In genomic region chr14:65132855-65133254, GRCh38 we compare ENCODE assay signal across 18 cellular contexts. TPM values are rescaled to one million over a fixed set of nuclear protein-coding genes. Genes with fewer than 3 reads are reported as not detected.
A peak's percentile ranks its signal among the peaks of the same experiment; 100 is the strongest.
DNase-seq lines count a peak whose midpoint lies in the region; ATAC-seq, FAIRE-seq and TF ChIP-seq lines count a peak whose summit lies in the region.
"Had no signal": no experiment of that assay in that cellular context is flagged by ENCODE, and none has a peak within 500 bp of the region (broad histone marks: within the 10 kb centered on the region; RNA-seq: fewer than 3 reads in every experiment).

No MANE protein-coding gene starts in this region.

- H3K27ac ChIP-seq in K562 (ENCODE audit: extremely low read depth, low read depth, low read length): no peak overlapping the region
- peak overlapping the region in 1 of 4 donors; percentile 15 for H3K27ac ChIP-seq in transverse colon
- no peak overlapping the region for H3K27ac ChIP-seq in smooth muscle cell (ENCODE audit: low read depth)
- H3K27ac ChIP-seq: BLaER1 had no signal

- H3K79me2 ChIP-seq in K562 (ENCODE audit: control insufficient read depth, insufficient read depth, low read length): no peaks in the 10 kb centered on the region
- H3K79me2 ChIP-seq in smooth muscle cell (ENCODE audit: low read depth): no peaks in the 10 kb centered on the region

- no peaks in the 10 kb centered on the region for H3K9me3 Mint-ChIP-seq in Caco-2 (ENCODE audit: unreplicated experiment)
- no peaks in the 10 kb centered on the region for H3K9me3 Mint-ChIP-seq in progenitor cell of endocrine pancreas (ENCODE audit: low read depth)
- H3K9me3 Mint-ChIP-seq: CD14-positive monocyte; CD4-positive, alpha-beta memory T cell; HFFc6 had no signal

- BruUV-seq in Caco-2 (replicated peaks; lab: Mats Ljungman, UMichigan) (no TSS peak), K562 (replicated peaks; lab: Mats Ljungman, UMichigan) (no TSS peak)

- FAIRE-seq in K562 (lab: Jason Lieb, UNC): no peak

- peaks cover 3% of the 10 kb centered on the region for H3F3A ChIP-seq in smooth muscle cell (ENCODE audit: low read depth)

- H4K20me1 ChIP-seq in K562 (replicated peaks; ENCODE audit: control insufficient read depth, insufficient read depth, low read length): no peaks in the 10 kb centered on the region
- no peaks in the 10 kb centered on the region for H4K20me1 ChIP-seq in smooth muscle cell (ENCODE audit: low read depth)
- H4K20me1 ChIP-seq: BLaER1 had no signal

- POLR2A ChIA-PET in Caco-2 (lab: Charles Lee) (interaction anchor here (0.6 kb wide), 1 partner anchor 20 kb away, joined by 4 read pairs; no protein-coding TSS in a partner anchor), K562 (lab: Yijun Ruan, JAX) (interaction anchor here (0.6 to 0.7 kb wide), 2 partner anchors 16 to 88 kb away, joined by 3 read pairs; no protein-coding TSS in a partner anchor)

- TF ChIP-seq EP300 in K562 (IDR thresholded peaks at IDR 0.05; ENCODE audit: low read length) (no peak), transverse colon (IDR thresholded peaks at IDR 0.05; ENCODE audit: low read depth) (no peak)

- H3K36me3 Mint-ChIP-seq in Caco-2 (ENCODE audit: insufficient read depth, unreplicated experiment) (no peaks in the 10 kb centered on the region), progenitor cell of endocrine pancreas (ENCODE audit: insufficient read depth) (no peaks in the 10 kb centered on the region)
- H3K36me3 Mint-ChIP-seq: CD14-positive monocyte; CD4-positive, alpha-beta memory T cell had no signal

- H3K9me1 ChIP-seq in K562 (ENCODE audit: control insufficient read depth, insufficient read depth, low read length): no peaks in the 10 kb centered on the region

- H3K27me3 ChIP-seq in Caco-2 (replicated peaks; ENCODE audit: control insufficient read depth, insufficient read depth, low read length) (no peaks in the 10 kb centered on the region), K562 (ENCODE audit: control insufficient read depth in 2 of 2, insufficient read depth in 2 of 2, low read length in 2 of 2) (no peaks in the 10 kb centered on the region), transverse colon (no peaks in the 10 kb centered on the region), smooth muscle cell (ENCODE audit: low read depth) (no peaks in the 10 kb centered on the region)
- H3K27me3 ChIP-seq: BLaER1 had no signal

- H3K27ac Mint-ChIP-seq in Caco-2 (ENCODE audit: unreplicated experiment) (no peak overlapping the region), progenitor cell of endocrine pancreas (no peak overlapping the region)
- H3K27ac Mint-ChIP-seq: CD14-positive monocyte; CD4-positive, alpha-beta memory T cell; HFFc6 had no signal

- no peak for TF ChIP-seq CTCF in Caco-2 (IDR thresholded peaks at IDR 0.05; ENCODE audit: insufficient read depth in 1 of 2, low read depth in 1 of 2, low read length in 1 of 2, severe bottlenecking in 1 of 2, unreplicated experiment in 1 of 2)
- TF ChIP-seq CTCF in K562 (IDR thresholded peaks at IDR 0.05 in 2 of 3, conservative IDR thresholded peaks at IDR 0.05 in 1 of 3; ENCODE audit: insufficient read depth in 2 of 3, low read depth in 1 of 3, low read length in 3 of 3): no peak
- TF ChIP-seq CTCF in transverse colon (IDR thresholded peaks at IDR 0.05): no peak
- no peak for TF ChIP-seq CTCF in progenitor cell of endocrine pancreas (IDR thresholded peaks at IDR 0.05; ENCODE audit: unreplicated experiment)
- no peak for TF ChIP-seq CTCF in smooth muscle cell (IDR thresholded peaks at IDR 0.05; ENCODE audit: borderline replicate concordance, insufficient read depth, poor library complexity, severe bottlenecking)

- ATAC-seq in K562: peak; percentile 66
- peak; percentile 54 for ATAC-seq in left colon
- ATAC-seq: HCT116 had no signal

- no peak for TF ChIP-seq RAD21 in K562 (CRISPR knock-in tag; conservative IDR thresholded peaks at IDR 0.05 in 1 of 2, IDR thresholded peaks at IDR 0.05 in 1 of 2)

- no peaks in the 10 kb centered on the region for H3K9me3 ChIP-seq in Caco-2
- no peaks in the 10 kb centered on the region for H3K9me3 ChIP-seq in K562 (replicated peaks; ENCODE audit: control insufficient read depth, insufficient read depth, low read depth, low read length)
- no peaks in the 10 kb centered on the region for H3K9me3 ChIP-seq in transverse colon
- H3K9me3 ChIP-seq in smooth muscle cell (replicated peaks; ENCODE audit: low read depth): no peaks in the 10 kb centered on the region
- H3K9me3 ChIP-seq: BLaER1 had no signal

- WGBS in K562 (ENCODE audit: insufficient coverage, low coverage, missing lambda C conversion rate): 9% methylated on average over 8 of the region's 8 CpGs
- 73% methylated on average over 8 of the region's 8 CpGs; no CpG with 5 or more reads in 1 of the 2 donors for WGBS in transverse colon (ENCODE audit: low coverage in 1 of 2), 2 donors
- WGBS in smooth muscle cell (ENCODE audit: low lambda C conversion rate): 94% methylated on average over 8 of the region's 8 CpGs

- H3K9ac ChIP-seq in K562 (ENCODE audit: insufficient read depth in 1 of 2, low read depth in 2 of 2, low read length in 2 of 2) (no peak overlapping the region), smooth muscle cell (ENCODE audit: low read depth) (no peak overlapping the region)
- H3K9ac ChIP-seq: BLaER1 had no signal

- H3K4me1 ChIP-seq in Caco-2 (peaks cover 11% of the 10 kb centered on the region; the same call in 1 of the 2 replicates), K562 (replicated peaks in 1 of 2; ENCODE audit: control insufficient read depth in 2 of 2, insufficient read depth in 2 of 2, low read length in 2 of 2) (peaks cover 0 to 6% of the 10 kb centered on the region in 2 experiments; a peak in 3 of 5 replicates), transverse colon (peaks cover 0 to 27% (median 14%) of the 10 kb centered on the region in 4 donors), smooth muscle cell (ENCODE audit: low read depth) (no peaks in the 10 kb centered on the region)
- H3K4me1 ChIP-seq: BLaER1 had no signal

- intact Hi-C loops in Caco-2 (cut with micrococcal nuclease; ENCODE audit: unreplicated experiment) (no loop called here), K562 (cut with micrococcal nuclease) (no loop called here), left colon (cut with DNase I, micrococcal nuclease) (no loop called here), transverse colon (cut with DNase I; ENCODE audit: low total_unique reads) (no loop called here)

- H3K27me3 Mint-ChIP-seq in Caco-2 (ENCODE audit: insufficient read depth, unreplicated experiment) (no peaks in the 10 kb centered on the region), progenitor cell of endocrine pancreas (peaks cover 4% of the 10 kb centered on the region)
- H3K27me3 Mint-ChIP-seq: CD4-positive, alpha-beta memory T cell had no signal

- H3K4me1 Mint-ChIP-seq in Caco-2 (ENCODE audit: low read depth, unreplicated experiment) (no peaks in the 10 kb centered on the region), progenitor cell of endocrine pancreas (ENCODE audit: low read depth) (no peaks in the 10 kb centered on the region)

- H3K4me3 ChIP-seq in Caco-2 (ENCODE audit: low read depth, low read length): no peak overlapping the region
- no peak overlapping the region for H3K4me3 ChIP-seq in K562
- H3K4me3 ChIP-seq in transverse colon: no peak overlapping the region
- no peak overlapping the region for H3K4me3 ChIP-seq in smooth muscle cell
- H3K4me3 ChIP-seq: BLaER1 had no signal

- H2AFZ ChIP-seq in K562 (ENCODE audit: low read depth, low read length): no peak overlapping the region
- no peak overlapping the region for H2AFZ ChIP-seq in smooth muscle cell (ENCODE audit: low read depth)

- TF ChIP-seq POLR2A in K562 (conservative IDR thresholded peaks at IDR 0.05) (no peak), transverse colon (IDR thresholded peaks at IDR 0.05) (no peak)

- H3K4me2 ChIP-seq in K562 (ENCODE audit: insufficient read depth, low read length) (no peak overlapping the region), smooth muscle cell (no peak overlapping the region)
- H3K4me2 ChIP-seq: BLaER1 had no signal

- H3K36me3 ChIP-seq in Caco-2 (ENCODE audit: control insufficient read depth, insufficient read depth, low read length) (no peaks in the 10 kb centered on the region), K562 (ENCODE audit: control insufficient read depth, insufficient read depth, low read length) (no peaks in the 10 kb centered on the region), transverse colon (no peaks in the 10 kb centered on the region), smooth muscle cell (ENCODE audit: low read depth) (no peaks in the 10 kb centered on the region)
- H3K36me3 ChIP-seq: BLaER1 had no signal

- DNase-seq in Caco-2 (peak; percentile 5 to 52), K562 (ENCODE audit: extremely low read depth in 1 of 4, low spot score in 3 of 4) (peak in 1 of 4 experiments; percentile 40), left colon (peak; percentile 62 to 71), transverse colon (peak; percentile 64), progenitor cell of endocrine pancreas (ENCODE audit: low spot score, unreplicated experiment) (no peak), smooth muscle cell (lab: John Stamatoyannopoulos, UW; ENCODE audit: unreplicated experiment) (no peak), globus pallidus (ENCODE audit: low spot score) (no peak)
- DNase-seq: 8988T; Calu3; CD4-positive, alpha-beta memory T cell; DMS79 treated with DMSO at 0.1 percent for 48 hours; GF-D8; GOT3; H7; HFFc6 had no signal

- in situ Hi-C loops in K562 (cut with MboI): no loop called here
- in situ Hi-C loops in transverse colon (cut with MboI; ENCODE audit: low pct_ligation_motif_present in 1 of 4, low pct_unique_long_range_greater_than_20kb in 1 of 4, low sequenced_read_pairs in 3 of 4): no loop called here

- CTCF ChIA-PET in Caco-2 (lab: Charles Lee): no interaction called here
- CTCF ChIA-PET in K562 (lab: Yijun Ruan, JAX; ENCODE audit: low intra/inter-chr PET ratio): no interaction called here

- H3K4me3 Mint-ChIP-seq in Caco-2 (ENCODE audit: unreplicated experiment) (no peak overlapping the region), progenitor cell of endocrine pancreas (ENCODE audit: low read depth) (no peak overlapping the region)
- H3K4me3 Mint-ChIP-seq: CD14-positive monocyte; CD4-positive, alpha-beta memory T cell; HFFc6 had no signal

RNA-seq across cellular contexts. Expression of gene MAX, which starts 30.5 kb away (rescaled TPM):
- 53.5 and 53.9 TPM in 2 replicates for total RNA-seq in Caco-2 (2022)
- 73.6 and 82.8 TPM in 2 replicates for total RNA-seq in K562 (2011; cell fraction: chromatin; rRNA removed; ENCODE audit: low replicate concordance)
- 44.7 and 51.0 TPM in 2 replicates for total RNA-seq in K562 (2011; cell fraction: nucleolus; rRNA removed)
- total RNA-seq in K562 (2011; cell fraction: nucleoplasm; rRNA removed): 59.2 and 80.7 TPM in 2 replicates
- 40.9 and 63.6 TPM in 2 replicates for total RNA-seq in K562 (2014; rRNA removed)
- 38.3 and 40.5 TPM in 2 replicates for total RNA-seq in K562 (2014; rRNA removed; fragmentation: Illumina TruSeq; extraction: Trizol)
- total RNA-seq in K562 (2015; rRNA removed; fragmentation: Illumina TruSeq; extraction: Trizol): 50.3 and 52.1 TPM in 2 replicates
- total RNA-seq in K562 (2021): 88.8 and 96.5 TPM in 2 replicates
- 51.6 and 55.3 TPM in 2 replicates for polyA plus RNA-seq in K562 (2011; rRNA removed)
- polyA plus RNA-seq in K562 (2011; cell fraction: cytosol; rRNA removed): 34.4 and 50.1 TPM in 2 replicates
- 107 and 161 TPM in 2 replicates for polyA plus RNA-seq in K562 (2011; cell fraction: nucleus; rRNA removed)
- 36.0 and 46.4 TPM in 2 replicates for polyA plus RNA-seq in K562 (2012)
- polyA plus RNA-seq in K562 (2014; fragmentation: Illumina TruSeq; extraction: Trizol): 63.3 and 84.7 TPM in 2 replicates
- 10 to 100 TPM; 15.4 to 32.7 TPM for polyA plus RNA-seq in K562 (2014; fragmentation: Nextera tagmentation; extraction: Ambion mirVana)
- polyA plus RNA-seq in K562 (2014; rRNA removed): 63.0 and 81.9 TPM in 2 replicates
- 42.4 and 43.0 TPM in 2 replicates for polyA minus RNA-seq in K562 (2011; rRNA and poly(A)+ RNA removed)
- 19.2 and 19.5 TPM in 2 replicates for polyA minus RNA-seq in K562 (2011; cell fraction: cytosol; rRNA and poly(A)+ RNA removed)
- 35.8 and 40.4 TPM in 2 replicates for polyA minus RNA-seq in K562 (2011; cell fraction: nucleus; rRNA and poly(A)+ RNA removed)
- 100 to 1,000 TPM in 1 of 2 donors, 10 to 100 TPM in 1; 95.5 to 137 TPM for total RNA-seq in left colon
- 100 to 1,000 TPM in 1 of 4 donors, 10 to 100 TPM in 3; 35.8 to 139 (median 87.0) TPM for total RNA-seq in transverse colon
- total RNA-seq in progenitor cell of endocrine pancreas: 53.4 and 63.0 TPM in 2 replicates
- 32.9 and 37.5 TPM in 2 replicates for total RNA-seq in smooth muscle cell
- 30.1 and 33.5 TPM in 2 replicates for polyA plus RNA-seq in smooth muscle cell

Comparison
In these comparisons a context has a peak if more than half of its experiments do, and no peak if none do; other contexts are left out.
1. DNase-seq: peak in Caco-2 (2 of 2), left colon (2 of 2) and transverse colon (single experiment); none in progenitor cell of endocrine pancreas (single experiment), smooth muscle cell (single experiment) and globus pallidus (single experiment).